Comparison of ENCODE assay signal across 12 cellular contexts in genomic region chr1:235060607-235061470, GRCh38.
DNase-seq lines count a peak whose midpoint lies in the region; ATAC-seq and TF ChIP-seq lines count a peak whose summit lies in the region.
"Had no signal": no experiment of that assay in that cellular context is flagged by ENCODE, and none has a peak within 500 bp of the region (broad histone marks: within the 10 kb centered on the region; RNA-seq: fewer than 3 reads in every experiment).

No MANE protein-coding gene starts in this region.

- DNase-seq in HAP-1 (ENCODE audit: low spot score in 2 of 2), result peak; percentile 65 to 86
- peak; percentile 77 for DNase-seq in NT2/D1 (ENCODE audit: low read depth, low spot score)
- DNase-seq in heart left ventricle, result no peak
- no peak for DNase-seq in progenitor cell of endocrine pancreas (ENCODE audit: low spot score, unreplicated experiment)
- DNase-seq in putamen (ENCODE audit: low spot score), result no peak
- DNase-seq in WERI-Rb-1, result no peak
- DNase-seq in Kasumi-1 (lab: John Stamatoyannopoulos, UW), result no peak
- DNase-seq: erythroblast, GDM1 had no signal

- H3K9me3 ChIP-seq in HAP-1, result no peaks in the 10 kb centered on the region
- no peaks in the 10 kb centered on the region for H3K9me3 ChIP-seq in NT2/D1 (ENCODE audit: insufficient read depth, low read length)
- H3K9me3 ChIP-seq in heart left ventricle, result no peaks in the 10 kb centered on the region
- H3K9me3 ChIP-seq in WERI-Rb-1 (ENCODE audit: severe bottlenecking), result no peaks in the 10 kb centered on the region

- no peaks in the 10 kb centered on the region for H3K9me3 Mint-ChIP-seq in progenitor cell of endocrine pancreas (ENCODE audit: low read depth)
- H3K9me3 Mint-ChIP-seq: T-helper 1 cell treated with Interleukin-12 subunit alpha and Interleukin-12 subunit beta and Interleukin-4 antibody, amounts not matched to agents 30 μg/mL and 1 μg/mL, for 36 hours had no signal

- no peak overlapping the region for H3K9ac ChIP-seq in NT2/D1 (ENCODE audit: insufficient read length, low read depth)
- H3K9ac ChIP-seq: KMS-11 had no signal

- no peaks in the 10 kb centered on the region for H3K36me3 ChIP-seq in HAP-1 (replicated peaks)
- no peaks in the 10 kb centered on the region for H3K36me3 ChIP-seq in NT2/D1 (ENCODE audit: insufficient read depth, insufficient read length, low read length)
- no peaks in the 10 kb centered on the region for H3K36me3 ChIP-seq in heart left ventricle
- no peaks in the 10 kb centered on the region for H3K36me3 ChIP-seq in WERI-Rb-1

- H3K4me3 ChIP-seq in HAP-1 (no peak overlapping the region), NT2/D1 (ENCODE audit: insufficient read length, low read depth) (no peak overlapping the region), heart left ventricle (no peak overlapping the region), WERI-Rb-1 (ENCODE audit: low read depth, low read length) (no peak overlapping the region)

- TF ChIP-seq POLR2A in heart left ventricle (IDR thresholded peaks at IDR 0.05), result no peak

- H3K27me3 ChIP-seq in HAP-1 (ENCODE audit: low read depth), result no peaks in the 10 kb centered on the region
- no peaks in the 10 kb centered on the region for H3K27me3 ChIP-seq in NT2/D1 (ENCODE audit: insufficient read depth, insufficient read length)
- no peaks in the 10 kb centered on the region for H3K27me3 ChIP-seq in heart left ventricle
- no peaks in the 10 kb centered on the region for H3K27me3 ChIP-seq in WERI-Rb-1 (ENCODE audit: insufficient read depth, low read depth, severe bottlenecking)

- WGBS in heart left ventricle, 4 donors, result 47 to 70% (median 63%) methylated on average over 7 of the region's 7 CpGs

- intact Hi-C loops in heart left ventricle (cut with DNase I), result no loop called here

- no peak for TF ChIP-seq CTCF in heart left ventricle (IDR thresholded peaks at IDR 0.05)
- TF ChIP-seq CTCF in progenitor cell of endocrine pancreas (IDR thresholded peaks at IDR 0.05; ENCODE audit: unreplicated experiment), result no peak
- no peak for TF ChIP-seq CTCF in WERI-Rb-1 (IDR thresholded peaks at IDR 0.05; ENCODE audit: low read depth, low read length)

- H3K4me1 Mint-ChIP-seq in progenitor cell of endocrine pancreas (ENCODE audit: low read depth), result peaks cover 44% of the 10 kb centered on the region

- H3K36me3 Mint-ChIP-seq in progenitor cell of endocrine pancreas (ENCODE audit: insufficient read depth), result peaks cover 4% of the 10 kb centered on the region

- in situ Hi-C loops in HAP-1 (cut with MboI; ENCODE audit: low sequenced_read_pairs), result no loop called here

- no peaks in the 10 kb centered on the region for H3K27me3 Mint-ChIP-seq in progenitor cell of endocrine pancreas

- peak overlapping the region; percentile 97 for H3K27ac Mint-ChIP-seq in progenitor cell of endocrine pancreas

- ATAC-seq in heart left ventricle (peak in 3 of 4 donors; percentile 37 to 66 (median 41)), HG03097 (IDR thresholded peaks at IDR 0.05; ENCODE audit: low FRiP score, unreplicated experiment) (no peak)

- no peak overlapping the region for H3K27ac ChIP-seq in heart left ventricle
- no peak overlapping the region for H3K27ac ChIP-seq in WERI-Rb-1
- H3K27ac ChIP-seq: KMS-11 had no signal

- H3K4me1 ChIP-seq in HAP-1 (peaks cover 17% of the 10 kb centered on the region), NT2/D1 (ENCODE audit: insufficient read depth, insufficient read length) (peaks cover 13% of the 10 kb centered on the region), heart left ventricle (peaks cover 0 to 23% (median 8%) of the 10 kb centered on the region in 12 donors)

- H3K4me3 Mint-ChIP-seq in progenitor cell of endocrine pancreas (ENCODE audit: low read depth), result peak overlapping the region; percentile 36
- H3K4me3 Mint-ChIP-seq: T-helper 1 cell treated with Interleukin-12 subunit alpha and Interleukin-12 subunit beta and Interleukin-4 antibody, amounts not matched to agents 30 μg/mL and 1 μg/mL, for 36 hours had no signal

Comparison
In these comparisons a context has a peak if more than half of its experiments do, and no peak if none do; other contexts are left out.
1. DNase-seq: peak in HAP-1 (2 of 2) and NT2/D1 (single experiment); none in heart left ventricle (0 of 5), progenitor cell of endocrine pancreas (single experiment), putamen (single experiment), WERI-Rb-1 (single experiment) and Kasumi-1 (0 of 2).